8 cellular contexts compared by ENCODE assay signal in the genomic region with DNA sequence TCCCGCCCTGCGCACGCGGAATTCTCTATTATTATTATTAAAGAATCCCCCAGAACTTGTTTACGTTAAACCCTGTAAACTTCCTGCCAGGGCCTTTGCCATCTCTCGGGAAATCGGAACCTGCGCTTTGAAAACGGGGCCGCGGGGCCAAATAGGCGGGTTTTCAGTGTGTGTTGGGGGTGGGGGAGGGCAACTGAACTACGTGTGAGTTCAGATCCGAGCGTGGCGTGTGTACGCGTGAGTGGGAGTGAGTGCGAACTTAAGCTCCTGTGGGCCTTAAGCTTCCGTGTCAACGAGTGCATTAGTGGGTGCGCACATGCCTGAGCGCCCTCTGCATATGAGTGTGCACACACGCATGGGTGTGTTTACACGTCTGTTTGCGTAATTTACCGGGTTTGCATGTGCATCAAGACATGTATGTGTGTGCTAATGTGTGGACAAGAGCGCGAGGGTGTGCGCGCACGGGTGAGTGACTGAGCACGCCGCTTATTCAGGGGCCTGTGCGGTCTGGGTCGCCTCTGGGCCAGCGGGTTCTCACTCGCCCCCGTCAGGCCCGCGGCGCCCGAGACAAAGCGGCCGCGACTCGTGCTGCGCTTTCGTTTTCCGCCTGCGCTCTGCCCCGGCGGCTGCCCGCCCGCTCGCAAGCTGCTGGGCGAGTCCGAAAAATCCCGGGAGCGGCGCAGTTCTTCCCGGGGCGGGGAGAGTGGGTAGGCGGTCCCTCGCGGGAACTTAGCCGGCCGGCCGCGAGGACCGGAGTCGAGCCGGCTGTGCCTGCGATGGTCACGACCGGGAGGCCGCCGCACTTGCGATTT. TPM values are rescaled to one million over a fixed set of nuclear protein-coding genes. Genes with fewer than 3 reads are reported as not detected.
DNase-seq lines count a peak whose midpoint lies in the region; ATAC-seq, FAIRE-seq and TF ChIP-seq lines count a peak whose summit lies in the region.

No MANE protein-coding gene starts in this region.

- no peak for FAIRE-seq in astrocyte (lab: Jason Lieb, UNC)

- no peak for TF ChIP-seq CTCF in astrocyte (IDR thresholded peaks at IDR 0.05; ENCODE audit: insufficient read depth, low read depth, low read length)
- no peak for TF ChIP-seq CTCF in spleen (IDR thresholded peaks at IDR 0.05 in 8 of 11, conservative IDR thresholded peaks at IDR 0.05 in 3 of 11)

- peaks cover 63% of the 10 kb centered on the region for H3K27me3 Mint-ChIP-seq in CD4-positive, CD25-positive, alpha-beta regulatory T cell
- H3K27me3 Mint-ChIP-seq in astrocyte (ENCODE audit: low read depth, unreplicated experiment) = peaks cover 60% of the 10 kb centered on the region

- peaks cover 22% of the 10 kb centered on the region for H3K27me3 ChIP-seq in CD4-positive, CD25-positive, alpha-beta regulatory T cell (ENCODE audit: control insufficient read depth, insufficient read depth, low read length)
- H3K27me3 ChIP-seq in HUES6 (ENCODE audit: control insufficient read depth, insufficient read depth, low read length) = peaks cover 99% of the 10 kb centered on the region
- H3K27me3 ChIP-seq in astrocyte (ENCODE audit: insufficient read depth, low read length) = peaks cover 63% of the 10 kb centered on the region
- H3K27me3 ChIP-seq in spleen (replicated peaks in 1 of 7) = peaks cover 14 to 100% (median 97%) of the 10 kb centered on the region in 7 donors

- peak in 1 of 3 donors; percentile 49 for DNase-seq in CD4-positive, CD25-positive, alpha-beta regulatory T cell
- peak; percentile 76 for DNase-seq in astrocyte (ENCODE audit: low read depth)
- DNase-seq in spleen = no peak
- DNase-seq in middle frontal gyrus (ENCODE audit: extremely low spot score, low spot score) = no peak
- no peak for DNase-seq in stimulated activated CD4-positive, alpha-beta T cell treated with anti-CD3 and anti-CD28 coated beads, Interleukin-2, amount 100 ng/mL, for 48 hours

- WGBS in spleen, 5 donors = 1 to 2% (median 1%) methylated on average over 30 to 79 of the region's 79 CpGs

- H3K36me3 Mint-ChIP-seq in CD4-positive, CD25-positive, alpha-beta regulatory T cell = no peaks in the 10 kb centered on the region
- peaks cover 2% of the 10 kb centered on the region for H3K36me3 Mint-ChIP-seq in astrocyte (ENCODE audit: low read depth, unreplicated experiment)

- peaks cover 24% of the 10 kb centered on the region for H3K4me1 ChIP-seq in CD4-positive, CD25-positive, alpha-beta regulatory T cell (ENCODE audit: control insufficient read depth, insufficient read depth, low read length, poor library complexity, severe bottlenecking)
- H3K4me1 ChIP-seq in HUES6 (ENCODE audit: control insufficient read depth, insufficient read depth, low read length) = peaks cover 55% of the 10 kb centered on the region
- peaks cover 12% of the 10 kb centered on the region for H3K4me1 ChIP-seq in astrocyte (ENCODE audit: insufficient read depth, low read length)
- H3K4me1 ChIP-seq in spleen = peaks cover 17 to 75% (median 55%) of the 10 kb centered on the region in 6 donors

- no peak for TF ChIP-seq POLR2A in spleen (IDR thresholded peaks at IDR 0.05)

- H3K9me3 ChIP-seq in CD4-positive, CD25-positive, alpha-beta regulatory T cell (ENCODE audit: control insufficient read depth in 2 of 2, low read length in 2 of 2) = no peaks in the 10 kb centered on the region
- H3K9me3 ChIP-seq in HUES6 (ENCODE audit: control insufficient read depth, insufficient read depth, low read depth, low read length) (no peaks in the 10 kb centered on the region), astrocyte (ENCODE audit: insufficient read depth, low read depth, low read length) (peaks cover 12% of the 10 kb centered on the region), iPS-18c (ENCODE audit: control insufficient read depth, insufficient read depth, low read length) (no peaks in the 10 kb centered on the region), spleen (no peaks in the 10 kb centered on the region)

- peaks cover 0 to 6% (median 0%) of the 10 kb centered on the region in 7 donors for H3K9me3 Mint-ChIP-seq in CD4-positive, CD25-positive, alpha-beta regulatory T cell
- H3K9me3 Mint-ChIP-seq in astrocyte (ENCODE audit: unreplicated experiment) = peaks cover 37% of the 10 kb centered on the region

- H3K4me2 ChIP-seq in astrocyte (ENCODE audit: low read length) = peak overlapping the region; percentile 88

- H4K20me1 ChIP-seq in astrocyte (ENCODE audit: insufficient read depth, low read length) = peaks cover 41% of the 10 kb centered on the region

- no peak for ATAC-seq in CD4-positive, CD25-positive, alpha-beta regulatory T cell (ENCODE audit: low read depth in 2 of 2)
- ATAC-seq in HG03520 (IDR thresholded peaks at IDR 0.05; ENCODE audit: unreplicated experiment) = no peak

- H2AFZ ChIP-seq in astrocyte (ENCODE audit: low read depth, low read length) = peak overlapping the region; percentile 69

- H3K27ac ChIP-seq in CD4-positive, CD25-positive, alpha-beta regulatory T cell (ENCODE audit: insufficient read depth, low read length, poor library complexity, severe bottlenecking) = no peak overlapping the region
- H3K27ac ChIP-seq in HUES6 (ENCODE audit: low read depth, low read length) = no peak overlapping the region
- H3K27ac ChIP-seq in astrocyte (ENCODE audit: low read depth, low read length) = peak overlapping the region; percentile 56
- H3K27ac ChIP-seq in spleen = peak overlapping the region in 7 of 8 donors; percentile 9 to 70 (median 51)

- H3K36me3 ChIP-seq in CD4-positive, CD25-positive, alpha-beta regulatory T cell (ENCODE audit: control insufficient read depth, insufficient read depth, low read length) = no peaks in the 10 kb centered on the region
- H3K36me3 ChIP-seq in HUES6 (ENCODE audit: control insufficient read depth, insufficient read depth, low read length) = no peaks in the 10 kb centered on the region
- H3K36me3 ChIP-seq in astrocyte (ENCODE audit: insufficient read depth, low read length) = no peaks in the 10 kb centered on the region
- H3K36me3 ChIP-seq in spleen = no peaks in the 10 kb centered on the region

- H3K4me1 Mint-ChIP-seq in CD4-positive, CD25-positive, alpha-beta regulatory T cell = peaks cover 3 to 41% (median 10%) of the 10 kb centered on the region in 4 donors
- peaks cover 6% of the 10 kb centered on the region for H3K4me1 Mint-ChIP-seq in astrocyte (ENCODE audit: low read depth, unreplicated experiment)

- H3K27ac Mint-ChIP-seq in CD4-positive, CD25-positive, alpha-beta regulatory T cell = no peak overlapping the region
- H3K27ac Mint-ChIP-seq in astrocyte (ENCODE audit: unreplicated experiment) = peak overlapping the region; percentile 78

- H3K4me3 Mint-ChIP-seq in CD4-positive, CD25-positive, alpha-beta regulatory T cell = peak overlapping the region; percentile 77 to 81 (median 80)
- peak overlapping the region; percentile 62 for H3K4me3 Mint-ChIP-seq in astrocyte (ENCODE audit: unreplicated experiment)

- H3K79me2 ChIP-seq in astrocyte (ENCODE audit: insufficient read depth, low read length) = peaks cover 34% of the 10 kb centered on the region

- peak overlapping the region; percentile 38 for H3K4me3 ChIP-seq in CD4-positive, CD25-positive, alpha-beta regulatory T cell (ENCODE audit: low read depth, low read length)
- H3K4me3 ChIP-seq in HUES6 (ENCODE audit: low read depth, low read length) = peak overlapping the region; percentile 56
- H3K4me3 ChIP-seq in astrocyte (ENCODE audit: insufficient read depth, low read depth, low read length) = peak overlapping the region; percentile 61
- H3K4me3 ChIP-seq in iPS-18c (ENCODE audit: insufficient read depth, low read depth, low read length) = peak overlapping the region; percentile 51; the same call in 1 of the 2 replicates
- peak overlapping the region; percentile 42 to 85 (median 62) for H3K4me3 ChIP-seq in spleen

- intact Hi-C loops in spleen (cut with DNase I; ENCODE audit: low total_unique reads) = no loop called here

- no peak overlapping the region for H3K9ac ChIP-seq in HUES6 (ENCODE audit: low read length)
- H3K9ac ChIP-seq in astrocyte (ENCODE audit: low read length) = peak overlapping the region; percentile 67

RNA-seq across cellular contexts. Expression of gene FOXF1, which starts 1.2 kb away (rescaled TPM):
- total RNA-seq in CD4-positive, CD25-positive, alpha-beta regulatory T cell = not detected
- not detected for polyA plus RNA-seq in CD4-positive, CD25-positive, alpha-beta regulatory T cell
- total RNA-seq in astrocyte = 0.07 TPM in 1 of 2 replicates, not detected in the other
- total RNA-seq in spleen = 1 to 10 TPM in 1 of 7 donors, under 1 TPM in 6; 0.34 to 2.2 (median 0.70) TPM
- polyA plus RNA-seq in spleen = under 1 TPM; 0.33 to 0.86 (median 0.64) TPM

RNA-seq across cellular contexts. Expression of gene MTHFSD, which starts 45.9 kb away (rescaled TPM):
- total RNA-seq in CD4-positive, CD25-positive, alpha-beta regulatory T cell = 18.4 TPM
- polyA plus RNA-seq in CD4-positive, CD25-positive, alpha-beta regulatory T cell = 10 to 100 TPM; 13.4 to 19.4 (median 16.2) TPM
- 15.6 and 16.5 TPM in 2 replicates for total RNA-seq in astrocyte
- total RNA-seq in spleen = 10 to 100 TPM; 12.9 to 32.1 (median 24.6) TPM
- polyA plus RNA-seq in spleen = 10 to 100 TPM in 2 of 3 donors, 1 to 10 TPM in 1; 9.1 to 12.5 (median 12.2) TPM

RNA-seq across cellular contexts. Expression of gene FOXC2, which starts 57.5 kb away (rescaled TPM):
- total RNA-seq in CD4-positive, CD25-positive, alpha-beta regulatory T cell = not detected
- polyA plus RNA-seq in CD4-positive, CD25-positive, alpha-beta regulatory T cell = not detected
- total RNA-seq in astrocyte (15.8 and 15.9 TPM in 2 replicates), spleen (not detected)
- under 1 TPM in 2 of 3 donors, not detected in 1; 0.05 to 0.10 TPM for polyA plus RNA-seq in spleen

Comparison
In these comparisons a context has a peak if more than half of its experiments do, and no peak if none do; other contexts are left out.
1. H3K27ac ChIP-seq: peak in astrocyte (single experiment) and spleen (7 of 8); none in CD4-positive, CD25-positive, alpha-beta regulatory T cell (single experiment) and HUES6 (single experiment).
2. RNA of gene FOXC2, which starts 57.5 kb away (total RNA-seq): 15.8 to 15.9 TPM in astrocyte; not detected in CD4-positive, CD25-positive, alpha-beta regulatory T cell (single experiment) and not detected in spleen; every median in the first group is over 10 times any median in the second.
3. Peak in every context shown above with its lines, with median percentiles within 50 percentile points of each other: H3K4me3 ChIP-seq.